Comparison of ENCODE assay signal across 11 cellular contexts in genomic region chr5:83562817-83563557, GRCh38.
DNase-seq lines count a peak whose midpoint lies in the region; ATAC-seq and TF ChIP-seq lines count a peak whose summit lies in the region.
"Had no signal": no experiment of that assay in that cellular context is flagged by ENCODE, and none has a peak within 500 bp of the region (broad histone marks: within the 10 kb centered on the region; RNA-seq: fewer than 3 reads in every experiment).

No MANE protein-coding gene starts in this region.

- ATAC-seq in left lung (peak; percentile 48), HG03457 (IDR thresholded peaks at IDR 0.05; ENCODE audit: unreplicated experiment) (no peak), GM21360 (IDR thresholded peaks at IDR 0.05; ENCODE audit: unreplicated experiment) (no peak), omental fat pad (ENCODE audit: low FRiP score) (no peak), HG03025 (IDR thresholded peaks at IDR 0.05; ENCODE audit: low FRiP score, unreplicated experiment) (no peak)

- peak overlapping the region; percentile 1 for H3K27ac ChIP-seq in ectodermal cell (ENCODE audit: insufficient read depth, low read depth, low read length, poor library complexity, severe bottlenecking)
- peak overlapping the region in 1 of 2 donors; percentile 34 for H3K27ac ChIP-seq in left lung
- H3K27ac ChIP-seq in stomach = peak overlapping the region in 3 of 5 donors; percentile 16 to 41 (median 23)

- H3K4me3 ChIP-seq in ectodermal cell (ENCODE audit: insufficient read depth, low read depth, low read length) = no peak overlapping the region
- H3K4me3 ChIP-seq in left lung = no peak overlapping the region
- no peak overlapping the region for H3K4me3 ChIP-seq in stomach

- H3K27me3 ChIP-seq in ectodermal cell (ENCODE audit: control insufficient read depth, insufficient read depth, low read length, poor library complexity, severe bottlenecking) (no peaks in the 10 kb centered on the region), left lung (no peaks in the 10 kb centered on the region), stomach (no peaks in the 10 kb centered on the region)

- intact Hi-C loops in left lung (cut with DNase I) (loop anchor here in 1 of 2 donors (10.0 kb wide), 1 partner anchor 1208 kb away; no protein-coding TSS in a partner anchor), stomach (cut with DNase I; ENCODE audit: low total_unique reads) (no loop called here)

- H3K4me1 ChIP-seq in ectodermal cell (ENCODE audit: control insufficient read depth, insufficient read depth, low read length) (peaks cover 9% of the 10 kb centered on the region), left lung (peaks cover 0 to 9% of the 10 kb centered on the region in 2 donors), stomach (peaks cover 7 to 39% (median 15%) of the 10 kb centered on the region in 4 donors)

- 78 to 87% methylated on average over 5 of the region's 5 CpGs for WGBS in ectodermal cell, 2 experiments
- 25 to 44% (median 36%) methylated on average over 5 of the region's 5 CpGs for WGBS in stomach, 5 donors

- H3K36me3 ChIP-seq in ectodermal cell (ENCODE audit: control insufficient read depth, insufficient read depth, low read length) (no peaks in the 10 kb centered on the region), left lung (peaks cover 0 to 4% of the 10 kb centered on the region in 2 donors), stomach (no peaks in the 10 kb centered on the region)

- H3K9me3 ChIP-seq in ectodermal cell (ENCODE audit: control insufficient read depth, low read length) (no peaks in the 10 kb centered on the region), left lung (no peaks in the 10 kb centered on the region), stomach (no peaks in the 10 kb centered on the region)

- TF ChIP-seq CTCF in left lung (IDR thresholded peaks at IDR 0.05) = no peak
- TF ChIP-seq CTCF in stomach (IDR thresholded peaks at IDR 0.05) = no peak
- TF ChIP-seq CTCF in omental fat pad (IDR thresholded peaks at IDR 0.05) = no peak

- no peak for TF ChIP-seq POLR2A in stomach (IDR thresholded peaks at IDR 0.05)

- DNase-seq in NCI-H2227 treated with DMSO at 0.1 percent for 48 hours (lab: John Stamatoyannopoulos, UW) (peak; percentile 15), left lung (no peak), stomach (no peak), omental fat pad (ENCODE audit: low spot score) (no peak)
- DNase-seq: DMS153; NCI-H1694 treated with DMSO at 0.1 percent for 48 hours; stimulated activated CD4-positive, alpha-beta T cell treated with anti-CD3 and anti-CD28 coated beads, Interleukin-4, amount 100 ng/mL, for 1 hour had no signal

- TF ChIP-seq EP300 in stomach (IDR thresholded peaks at IDR 0.05) = no peak
